Comparison of ENCODE assay signal across 8 cellular contexts in the genomic region with DNA sequence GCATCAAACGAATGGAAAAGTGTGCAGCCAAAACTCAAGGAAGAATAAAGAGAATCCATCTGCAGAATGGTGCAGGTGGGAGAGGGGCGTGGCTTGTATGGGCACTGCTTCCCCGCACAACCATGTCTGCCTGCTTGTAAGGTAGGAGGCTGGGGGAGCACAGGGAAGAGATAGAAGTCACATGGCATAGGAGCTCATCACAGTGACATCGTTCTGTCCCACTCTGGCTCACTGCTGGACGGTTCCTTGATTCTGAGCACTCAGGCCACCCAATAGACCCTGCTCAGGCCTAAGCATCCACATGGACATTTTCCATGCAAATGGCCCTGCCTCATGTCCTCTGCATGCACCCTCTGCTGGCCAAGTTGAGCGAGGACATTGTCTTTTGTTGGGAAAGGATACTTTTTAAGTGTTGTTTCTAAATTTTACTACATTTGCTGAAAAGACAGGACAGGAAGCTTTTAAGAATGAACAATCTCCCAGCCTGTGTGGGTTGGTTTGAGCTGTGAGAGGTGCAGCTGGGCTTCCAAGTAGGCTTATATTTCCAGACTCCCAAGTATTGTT. TPM values are rescaled to one million over a fixed set of nuclear protein-coding genes. Genes with fewer than 3 reads are reported as not detected.
DNase-seq lines count a peak whose midpoint lies in the region; ATAC-seq and TF ChIP-seq lines count a peak whose summit lies in the region.

No MANE protein-coding gene starts in this region.

- TF ChIP-seq CTCF in OCI-LY3 (IDR thresholded peaks at IDR 0.05; ENCODE audit: low read depth, low read length) (peak; percentile 24), fibroblast of pulmonary artery (IDR thresholded peaks at IDR 0.05; ENCODE audit: low read length, missing control alignments) (peak; percentile 76), transverse colon (IDR thresholded peaks at IDR 0.05) (peak in 4 of 5 experiments; percentile 32 to 40 (median 36))

- H3K27me3 ChIP-seq in OCI-LY3 (ENCODE audit: low read depth, low read length) (no peaks in the 10 kb centered on the region), transverse colon (peaks cover 35% of the 10 kb centered on the region)

- in situ Hi-C loops in transverse colon (cut with MboI; ENCODE audit: low pct_ligation_motif_present in 1 of 4, low pct_unique_long_range_greater_than_20kb in 1 of 4, low sequenced_read_pairs in 3 of 4): no loop called here

- no peak overlapping the region for H3K4me3 ChIP-seq in OCI-LY3 (ENCODE audit: low read length)
- no peak overlapping the region for H3K4me3 ChIP-seq in fibroblast of pulmonary artery (replicated peaks; ENCODE audit: low read depth, low read length)
- no peak overlapping the region for H3K4me3 ChIP-seq in transverse colon

- peaks cover 36% of the 10 kb centered on the region for H3K27me3 Mint-ChIP-seq in activated naive CD4-positive, alpha-beta T cell treated with anti-CD3 and anti-CD28 coated beads, Interleukin-2, amount 50 U/mL, for 24 hours

- WGBS in transverse colon (ENCODE audit: low coverage in 1 of 2), 2 donors: 82% methylated on average over 6 of the region's 6 CpGs; no CpG with 5 or more reads in 1 of the 2 donors

- no peaks in the 10 kb centered on the region for H3K79me2 ChIP-seq in OCI-LY3 (ENCODE audit: low read length)

- intact Hi-C loops in transverse colon (cut with DNase I; ENCODE audit: low total_unique reads): no loop called here

- no peaks in the 10 kb centered on the region for H3K36me3 Mint-ChIP-seq in activated naive CD4-positive, alpha-beta T cell treated with anti-CD3 and anti-CD28 coated beads, Interleukin-2, amount 50 U/mL, for 24 hours
- peaks cover 0 to 6% of the 10 kb centered on the region in 2 donors for H3K36me3 Mint-ChIP-seq in activated naive CD4-positive, alpha-beta T cell treated with anti-CD3 and anti-CD28 coated beads, Interleukin-2, amount 50 U/mL, for 72 hours

- peak overlapping the region; percentile 8 for H3K27ac Mint-ChIP-seq in activated naive CD4-positive, alpha-beta T cell treated with anti-CD3 and anti-CD28 coated beads, Interleukin-2, amount 50 U/mL, for 24 hours
- no peak overlapping the region for H3K27ac Mint-ChIP-seq in activated naive CD4-positive, alpha-beta T cell treated with anti-CD3 and anti-CD28 coated beads, Interleukin-2, amount 50 U/mL, for 72 hours

- no peak for DNase-seq in activated naive CD4-positive, alpha-beta T cell treated with anti-CD3 and anti-CD28 coated beads, Interleukin-2, amount 50 U/mL, for 72 hours (ENCODE audit: low spot score in 2 of 2)
- DNase-seq in fibroblast of pulmonary artery (ENCODE audit: low read depth) (peak; percentile 64), transverse colon (no peak), hippocampal formation (lab: John Stamatoyannopoulos, UW) (no peak)
- no peak for DNase-seq in stimulated activated CD4-positive, alpha-beta T cell treated with anti-CD3 and anti-CD28 coated beads, Interleukin-2, amount 100 ng/mL, for 48 hours

- ATAC-seq in activated naive CD4-positive, alpha-beta T cell treated with anti-CD3 and anti-CD28 coated beads, Interleukin-2, amount 50 U/mL, for 72 hours: no peak
- no peak for ATAC-seq in GM18502 (IDR thresholded peaks at IDR 0.05; ENCODE audit: poor library complexity, unreplicated experiment)

- H3K4me2 ChIP-seq in OCI-LY3 (ENCODE audit: low read length): no peak overlapping the region

- H3K4me1 ChIP-seq in OCI-LY3 (ENCODE audit: low read length): no peaks in the 10 kb centered on the region
- H3K4me1 ChIP-seq in transverse colon: peaks cover 4 to 12% (median 10%) of the 10 kb centered on the region in 4 donors

- no peak for TF ChIP-seq EP300 in transverse colon (IDR thresholded peaks at IDR 0.05; ENCODE audit: low read depth)

- TF ChIP-seq POLR2A in transverse colon (IDR thresholded peaks at IDR 0.05): no peak

- H3K36me3 ChIP-seq in OCI-LY3 (replicated peaks; ENCODE audit: low read depth, low read length) (no peaks in the 10 kb centered on the region), transverse colon (no peaks in the 10 kb centered on the region)

- H2AFZ ChIP-seq in OCI-LY3 (ENCODE audit: low read depth, low read length): no peak overlapping the region

- H3K9me3 ChIP-seq in OCI-LY3 (ENCODE audit: insufficient read depth, low read length) (no peaks in the 10 kb centered on the region), transverse colon (no peaks in the 10 kb centered on the region)

- H3K4me1 Mint-ChIP-seq in activated naive CD4-positive, alpha-beta T cell treated with anti-CD3 and anti-CD28 coated beads, Interleukin-2, amount 50 U/mL, for 24 hours: peaks cover 10% of the 10 kb centered on the region

- no peak overlapping the region for H3K4me3 Mint-ChIP-seq in activated naive CD4-positive, alpha-beta T cell treated with anti-CD3 and anti-CD28 coated beads, Interleukin-2, amount 50 U/mL, for 24 hours

- H4K20me1 ChIP-seq in OCI-LY3 (ENCODE audit: insufficient read depth, low read length): no peaks in the 10 kb centered on the region

- H3K9ac ChIP-seq in OCI-LY3 (ENCODE audit: low read length): no peak overlapping the region

- no peaks in the 10 kb centered on the region for H3K9me3 Mint-ChIP-seq in activated naive CD4-positive, alpha-beta T cell treated with anti-CD3 and anti-CD28 coated beads, Interleukin-2, amount 50 U/mL, for 24 hours
- H3K9me3 Mint-ChIP-seq in activated naive CD4-positive, alpha-beta T cell treated with anti-CD3 and anti-CD28 coated beads, Interleukin-2, amount 50 U/mL, for 72 hours: no peaks in the 10 kb centered on the region

- no peak overlapping the region for H3K27ac ChIP-seq in OCI-LY3 (ENCODE audit: low read length)
- no peak overlapping the region for H3K27ac ChIP-seq in transverse colon

RNA-seq across cellular contexts. Expression of a gene that starts 3.1 kb away (rescaled TPM):
- total RNA-seq in activated naive CD4-positive, alpha-beta T cell treated with anti-CD3 and anti-CD28 coated beads, Interleukin-2, amount 50 U/mL, for 72 hours: under 1 TPM; 0.19 to 0.30 TPM
- 100 to 1,000 TPM; 230 to 527 (median 349) TPM for total RNA-seq in transverse colon

Comparison
In these comparisons a context has a peak if more than half of its experiments do, and no peak if none do; other contexts are left out.
1. CTCF ChIP-seq: peak in every context shown above with its lines; median percentile 76 in fibroblast of pulmonary artery; 36 in transverse colon; 24 in OCI-LY3.
2. RNA of a gene that starts 3.1 kb away (total RNA-seq): 230 to 527 TPM in transverse colon; 0.19 to 0.30 TPM in activated naive CD4-positive, alpha-beta T cell treated with anti-CD3 and anti-CD28 coated beads, Interleukin-2, amount 50 U/mL, for 72 hours; every median in the first group is over 100 times any median in the second.